In genomic region chr10:77791506-77791905, GRCh38 we compare ENCODE assay signal across 21 cellular contexts.
"Had no signal": no experiment of that assay in that cellular context is flagged by ENCODE, and none has a peak within 500 bp of the region (broad histone marks: within the 10 kb centered on the region; RNA-seq: fewer than 3 reads in every experiment).

No MANE protein-coding gene starts in this region.

- H3K27ac ChIP-seq: SJSA1, SK-N-MC had no signal

- H3K27me3 ChIP-seq: SJSA1 had no signal

- H3K4me3 ChIP-seq: SJSA1, SK-N-MC had no signal

- H3K9me3 ChIP-seq: SJSA1 had no signal

- DNase-seq: KBM-7, NCI-H1092, NCI-H1105 treated with DMSO at 0.1 percent for 48 hours, NCI-H1417 treated with DMSO at 0.1 percent for 48 hours, NCI-H146, NCI-H1694 treated with DMSO at 0.1 percent for 48 hours, NCI-H1930, NCI-H2081, NCI-H2171, NCI-H226, NCI-H446, NCI-H510A, NCI-H524 treated with DMSO at 0.1 percent for 48 hours, NCI-H69, NCI-H774, PC-3, Right ventricle myocardium superior, SIG-M5 had no signal

- ATAC-seq: Panc1, PC-3 had no signal

- H3K4me1 ChIP-seq: SJSA1 had no signal
